8 cellular contexts compared by ENCODE assay signal in the genomic region with DNA sequence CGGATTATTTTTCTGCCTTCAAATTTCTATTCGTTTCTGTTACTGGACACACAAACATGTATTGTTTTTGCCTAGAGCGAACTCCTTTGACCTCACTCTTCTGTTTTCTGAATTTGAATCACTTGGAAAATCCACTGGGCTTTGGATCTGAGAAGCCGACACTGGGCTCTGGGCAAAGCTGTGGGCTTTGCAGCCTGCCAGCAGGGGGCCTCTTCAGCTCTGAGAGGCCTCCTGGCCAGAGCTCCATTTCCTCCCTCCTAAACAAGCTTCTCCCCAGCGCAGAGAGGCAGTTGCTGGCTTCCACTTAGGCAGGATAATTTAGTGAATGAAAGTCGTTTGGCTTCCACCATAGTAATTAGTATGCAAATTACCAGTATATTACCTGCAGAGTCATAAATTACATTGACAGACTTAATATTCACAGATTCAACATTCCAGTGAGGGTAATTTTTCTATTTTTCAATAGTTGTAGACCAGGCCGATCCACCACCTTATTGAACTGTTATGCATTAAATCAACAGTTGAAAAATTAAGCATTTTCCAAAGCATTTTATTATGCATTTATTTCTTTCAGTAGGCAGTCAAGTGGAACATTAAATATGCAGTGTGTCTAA.
A peak's percentile ranks its signal among the peaks of the same experiment; 100 is the strongest.
DNase-seq lines count a peak whose midpoint lies in the region; ATAC-seq and TF ChIP-seq lines count a peak whose summit lies in the region.

No MANE protein-coding gene starts in this region.

- TF ChIP-seq CTCF in AG04449 (IDR thresholded peaks at IDR 0.05; ENCODE audit: insufficient read depth, low read length, missing control alignments) (peak; percentile 94), osteoblast (IDR thresholded peaks at IDR 0.05; ENCODE audit: extremely low read depth, low read depth, low read length) (peak; percentile 99), uterus (IDR thresholded peaks at IDR 0.05) (peak; percentile 79 to 94 (median 86))

- H3K27ac ChIP-seq in osteoblast (ENCODE audit: low read depth, low read length) (peak overlapping the region; percentile 20), uterus (no peak overlapping the region)

- H3K36me3 ChIP-seq in osteoblast (ENCODE audit: insufficient read depth, low read length) = no peaks in the 10 kb centered on the region
- H3K36me3 ChIP-seq in uterus = no peaks in the 10 kb centered on the region

- H3K4me3 ChIP-seq in AG04449 (ENCODE audit: low read depth, low read length) = no peak overlapping the region
- H3K4me3 ChIP-seq in osteoblast (ENCODE audit: insufficient read depth, low read length) = peak overlapping the region; percentile 22
- H3K4me3 ChIP-seq in uterus = no peak overlapping the region

- H2AFZ ChIP-seq in osteoblast (ENCODE audit: low read length) = peak overlapping the region; percentile 85

- intact Hi-C loops in uterus (cut with DNase I; ENCODE audit: low total_unique reads) = loop anchor here (10.0 kb wide), 1 partner anchor 204 kb away; a partner anchor contains a TSS

- H3K9me3 ChIP-seq in osteoblast (ENCODE audit: low read depth, low read length) = no peaks in the 10 kb centered on the region
- no peaks in the 10 kb centered on the region for H3K9me3 ChIP-seq in uterus

- H3K4me1 ChIP-seq in osteoblast (ENCODE audit: insufficient read depth, low read length) = peaks cover 14% of the 10 kb centered on the region
- peaks cover 0 to 6% of the 10 kb centered on the region in 2 donors for H3K4me1 ChIP-seq in uterus

- TF ChIP-seq POLR2A in uterus (IDR thresholded peaks at IDR 0.05) = no peak

- no peaks in the 10 kb centered on the region for H3K27me3 ChIP-seq in osteoblast (ENCODE audit: insufficient read depth, low read length)
- H3K27me3 ChIP-seq in uterus = no peaks in the 10 kb centered on the region

- peak; percentile 73 for ATAC-seq in GM19035 (IDR thresholded peaks at IDR 0.05; ENCODE audit: unreplicated experiment)

- no peaks in the 10 kb centered on the region for H4K20me1 ChIP-seq in osteoblast (ENCODE audit: insufficient read depth, low read length)

- POLR2A ChIA-PET in AG04449 (lab: Yijun Ruan, JAX) = interaction anchor here (0.9 kb wide), 1 partner anchor 206 kb away, joined by 3 read pairs; no protein-coding TSS in a partner anchor

- H3K79me2 ChIP-seq in osteoblast (ENCODE audit: insufficient read depth, low read length) = no peaks in the 10 kb centered on the region

- peak overlapping the region; percentile 44 for H3K4me2 ChIP-seq in osteoblast (ENCODE audit: insufficient read depth, low read length)

- no peak for DNase-seq in AG04449 (ENCODE audit: low read depth, low spot score)
- DNase-seq in LHCN-M2 (ENCODE audit: low read depth) = peak; percentile 89
- peak; percentile 76 for DNase-seq in activated effector memory CD4-positive, alpha-beta T cell treated with anti-CD3 and anti-CD28 coated beads, Interleukin-2, amount 50 U/mL, for 16 hours
- DNase-seq in germinal center (ENCODE audit: low spot score) = peak; percentile 52
- no peak for DNase-seq in osteoblast (ENCODE audit: insufficient read length, low spot score, missing footprints)
- DNase-seq in uterus = peak; percentile 74 to 76

- CTCF ChIA-PET in AG04449 (lab: Yijun Ruan, JAX) = interaction anchor here (0.7 to 6.0 kb wide), 33 partner anchors 9 to 271 kb away, joined by 3 to 109 read pairs (median 4); a partner anchor contains a TSS

TF ChIP-seq in PFSK-1, 5 proteins besides CTCF, POLR2A, EP300 and RAD21:
- TF ChIP-seq FOXP2 (optimal IDR thresholded peaks at IDR 0.05; ENCODE audit: borderline replicate concordance, extremely low read depth, extremely low read length, insufficient read depth) (peak; percentile 15), POLR2AphosphoS5 (IDR thresholded peaks at IDR 0.05; ENCODE audit: low read depth, low read length) (no peak)

Comparison
In these comparisons a context has a peak if more than half of its experiments do, and no peak if none do; other contexts are left out.
1. DNase-seq: peak in LHCN-M2 (single experiment), activated effector memory CD4-positive, alpha-beta T cell treated with anti-CD3 and anti-CD28 coated beads, Interleukin-2, amount 50 U/mL, for 16 hours (single experiment), germinal center (single experiment) and uterus (2 of 2); none in AG04449 (single experiment) and osteoblast (single experiment).
2. Peak in every context shown above with its lines, with median percentiles within 50 percentile points of each other: CTCF ChIP-seq.